Comparison of ENCODE assay signal across 9 cellular contexts in the genomic region with DNA sequence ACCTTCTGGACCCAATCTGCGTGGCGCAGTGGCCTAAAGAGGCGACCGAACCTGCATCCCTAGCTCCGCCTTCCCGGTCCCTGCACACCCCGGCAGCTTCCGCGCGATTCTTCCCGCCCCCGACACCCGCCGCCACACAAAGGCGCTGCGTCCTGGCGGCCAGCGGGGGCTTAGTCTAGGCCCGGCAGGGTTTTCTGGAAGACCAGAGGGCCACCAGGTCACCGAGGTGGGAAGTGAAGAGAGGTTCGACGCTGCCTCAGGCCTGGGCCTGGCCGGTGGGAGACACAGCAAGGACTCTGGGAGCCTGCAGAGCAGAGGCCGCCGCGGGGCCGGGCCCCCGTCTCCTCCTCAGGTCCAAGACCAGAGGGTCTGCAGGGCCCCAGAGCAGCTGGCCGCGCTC.
A peak's percentile ranks its signal among the peaks of the same experiment; 100 is the strongest.
DNase-seq lines count a peak whose midpoint lies in the region; ATAC-seq and TF ChIP-seq lines count a peak whose summit lies in the region.
"Had no signal": no experiment of that assay in that cellular context is flagged by ENCODE, and none has a peak within 500 bp of the region (broad histone marks: within the 10 kb centered on the region; RNA-seq: fewer than 3 reads in every experiment).

No MANE protein-coding gene starts in this region.

- peaks cover 82% of the 10 kb centered on the region for H3K27me3 ChIP-seq in GM23338 (ENCODE audit: insufficient read depth)
- H3K27me3 ChIP-seq in psoas muscle (ENCODE audit: insufficient read depth in 3 of 3, low read length in 2 of 3), result peaks cover 0 to 47% (median 10%) of the 10 kb centered on the region in 3 donors
- peaks cover 22% of the 10 kb centered on the region for H3K27me3 ChIP-seq in adrenal gland
- peaks cover 5% of the 10 kb centered on the region for H3K27me3 ChIP-seq in ascending aorta

- peaks cover 40% of the 10 kb centered on the region; the same call in 2 of the 3 replicates for H3K4me1 Mint-ChIP-seq in GM23338
- H3K4me1 Mint-ChIP-seq in endothelial cell (ENCODE audit: unreplicated experiment), result peaks cover 43% of the 10 kb centered on the region

- H3K36me3 ChIP-seq in GM23338 (ENCODE audit: insufficient read depth), result no peaks in the 10 kb centered on the region
- no peaks in the 10 kb centered on the region for H3K36me3 ChIP-seq in psoas muscle (ENCODE audit: insufficient read depth in 1 of 2, low read depth in 1 of 2)
- no peaks in the 10 kb centered on the region for H3K36me3 ChIP-seq in adrenal gland (replicated peaks in 1 of 2)
- H3K36me3 ChIP-seq in ascending aorta, result no peaks in the 10 kb centered on the region
- H3K36me3 ChIP-seq: pancreas had no signal

- TF ChIP-seq POLR2A in adrenal gland (IDR thresholded peaks at IDR 0.05), result no peak

- no peaks in the 10 kb centered on the region for H3K79me2 ChIP-seq in GM23338 (replicated peaks; ENCODE audit: insufficient read depth)

- peaks cover 47% of the 10 kb centered on the region for H3K27me3 Mint-ChIP-seq in GM23338 (ENCODE audit: insufficient read depth, low read depth, poor library complexity)
- peaks cover 9% of the 10 kb centered on the region for H3K27me3 Mint-ChIP-seq in endothelial cell (ENCODE audit: unreplicated experiment)

- H3K36me3 Mint-ChIP-seq in GM23338 (ENCODE audit: low read depth) (no peaks in the 10 kb centered on the region), endothelial cell (ENCODE audit: low read depth, unreplicated experiment) (no peaks in the 10 kb centered on the region)

- H3K9me3 ChIP-seq in psoas muscle (no peaks in the 10 kb centered on the region), adrenal gland (replicated peaks in 1 of 3) (no peaks in the 10 kb centered on the region), ascending aorta (no peaks in the 10 kb centered on the region)
- H3K9me3 ChIP-seq: pancreas had no signal

- H3K4me3 ChIP-seq in GM23338 (peak overlapping the region; percentile 62), psoas muscle (peak overlapping the region; percentile 29), adrenal gland (peak overlapping the region in 1 of 4 donors; percentile 27), ascending aorta (peak overlapping the region in 1 of 2 donors; percentile 33)

- 12 to 22% (median 19%) methylated on average over 30 of the region's 30 CpGs for WGBS in psoas muscle, 3 donors
- WGBS in adrenal gland, 4 donors, result 26 to 70% (median 31%) methylated on average over 3 to 30 of the region's 30 CpGs

- intact Hi-C loops in psoas muscle (cut with DNase I) (no loop called here), adrenal gland (cut with DNase I) (loop anchor here in 1 of 2 donors (10.0 kb wide), 1 partner anchor 243 kb away; no protein-coding TSS in a partner anchor), ascending aorta (cut with DNase I) (loop anchor here (10.0 kb wide), 1 partner anchor 1163 kb away; a partner anchor contains a TSS)

- H3K9me3 Mint-ChIP-seq in GM23338 (peaks cover 6% of the 10 kb centered on the region; the same call in 2 of the 3 replicates), endothelial cell (ENCODE audit: unreplicated experiment) (no peaks in the 10 kb centered on the region)

- no peaks in the 10 kb centered on the region for H3K9me2 ChIP-seq in GM23338 (ENCODE audit: insufficient read depth)

- no peaks in the 10 kb centered on the region; the same call in 1 of the 2 replicates for H4K20me1 ChIP-seq in GM23338 (replicated peaks; ENCODE audit: insufficient read depth)

- H3K4me3 Mint-ChIP-seq in GM23338 (peak overlapping the region; percentile 67), endothelial cell (ENCODE audit: unreplicated experiment) (peak overlapping the region; percentile 76)

- H2AFZ ChIP-seq in GM23338, result peak overlapping the region; percentile 90; the same call in 1 of the 2 replicates

- H3K4me1 ChIP-seq in GM23338 (ENCODE audit: insufficient read depth) (peaks cover 10% of the 10 kb centered on the region), psoas muscle (no peaks in the 10 kb centered on the region), adrenal gland (replicated peaks in 1 of 2) (peaks cover 0 to 8% of the 10 kb centered on the region in 2 donors), ascending aorta (peaks cover 0 to 3% of the 10 kb centered on the region in 2 donors)

- DNase-seq in GM23338 (ENCODE audit: low spot score), result peak; percentile 75
- DNase-seq in activated CD4-positive, alpha-beta T cell treated with anti-CD3 and anti-CD28 coated beads, Interleukin-2, amount 50 U/mL, for 48 hours, result peak; percentile 62 to 74
- DNase-seq in endothelial cell (ENCODE audit: low spot score), result peak; percentile 43
- peak in 1 of 2 donors; percentile 47 for DNase-seq in psoas muscle
- DNase-seq in SKM-1 treated with dmso at 0.1 percent for 144 hours (lab: John Stamatoyannopoulos, UW; ENCODE audit: unreplicated experiment), result no peak
- no peak for DNase-seq in adrenal gland
- DNase-seq in ascending aorta (ENCODE audit: low spot score in 2 of 2), result no peak

- ATAC-seq in GM23338 (peak; percentile 50), psoas muscle (no peak), HG03025 (IDR thresholded peaks at IDR 0.05; ENCODE audit: low FRiP score, unreplicated experiment) (no peak)
- ATAC-seq: pancreas had no signal

- TF ChIP-seq CTCF in GM23338 (conservative IDR thresholded peaks at IDR 0.05; ENCODE audit: low read depth in 2 of 2) (no peak), endothelial cell (IDR thresholded peaks at IDR 0.05; ENCODE audit: unreplicated experiment) (no peak), psoas muscle (IDR thresholded peaks at IDR 0.05) (no peak), adrenal gland (IDR thresholded peaks at IDR 0.05) (no peak), ascending aorta (IDR thresholded peaks at IDR 0.05) (no peak)

- peak overlapping the region; percentile 80 for H3K4me2 ChIP-seq in GM23338

- H3K27ac Mint-ChIP-seq in GM23338 (no peak overlapping the region), endothelial cell (ENCODE audit: unreplicated experiment) (no peak overlapping the region)

- H3F3A ChIP-seq in GM23338 (replicated peaks; ENCODE audit: low read depth), result peaks cover 13% of the 10 kb centered on the region; the same call in 1 of the 2 replicates

- H3K27ac ChIP-seq in GM23338 (ENCODE audit: low read depth), result no peak overlapping the region
- H3K27ac ChIP-seq in psoas muscle, result no peak overlapping the region
- no peak overlapping the region for H3K27ac ChIP-seq in adrenal gland
- H3K27ac ChIP-seq in ascending aorta, result no peak overlapping the region
- H3K27ac ChIP-seq: pancreas had no signal

TF ChIP-seq in GM23338, 12 proteins besides CTCF, POLR2A, EP300 and RAD21:
- TF ChIP-seq, protein P1, sequence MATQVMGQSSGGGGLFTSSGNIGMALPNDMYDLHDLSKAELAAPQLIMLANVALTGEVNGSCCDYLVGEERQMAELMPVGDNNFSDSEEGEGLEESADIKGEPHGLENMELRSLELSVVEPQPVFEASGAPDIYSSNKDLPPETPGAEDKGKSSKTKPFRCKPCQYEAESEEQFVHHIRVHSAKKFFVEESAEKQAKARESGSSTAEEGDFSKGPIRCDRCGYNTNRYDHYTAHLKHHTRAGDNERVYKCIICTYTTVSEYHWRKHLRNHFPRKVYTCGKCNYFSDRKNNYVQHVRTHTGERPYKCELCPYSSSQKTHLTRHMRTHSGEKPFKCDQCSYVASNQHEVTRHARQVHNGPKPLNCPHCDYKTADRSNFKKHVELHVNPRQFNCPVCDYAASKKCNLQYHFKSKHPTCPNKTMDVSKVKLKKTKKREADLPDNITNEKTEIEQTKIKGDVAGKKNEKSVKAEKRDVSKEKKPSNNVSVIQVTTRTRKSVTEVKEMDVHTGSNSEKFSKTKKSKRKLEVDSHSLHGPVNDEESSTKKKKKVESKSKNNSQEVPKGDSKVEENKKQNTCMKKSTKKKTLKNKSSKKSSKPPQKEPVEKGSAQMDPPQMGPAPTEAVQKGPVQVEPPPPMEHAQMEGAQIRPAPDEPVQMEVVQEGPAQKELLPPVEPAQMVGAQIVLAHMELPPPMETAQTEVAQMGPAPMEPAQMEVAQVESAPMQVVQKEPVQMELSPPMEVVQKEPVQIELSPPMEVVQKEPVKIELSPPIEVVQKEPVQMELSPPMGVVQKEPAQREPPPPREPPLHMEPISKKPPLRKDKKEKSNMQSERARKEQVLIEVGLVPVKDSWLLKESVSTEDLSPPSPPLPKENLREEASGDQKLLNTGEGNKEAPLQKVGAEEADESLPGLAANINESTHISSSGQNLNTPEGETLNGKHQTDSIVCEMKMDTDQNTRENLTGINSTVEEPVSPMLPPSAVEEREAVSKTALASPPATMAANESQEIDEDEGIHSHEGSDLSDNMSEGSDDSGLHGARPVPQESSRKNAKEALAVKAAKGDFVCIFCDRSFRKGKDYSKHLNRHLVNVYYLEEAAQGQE (IDR thresholded peaks at IDR 0.05; ENCODE audit: unreplicated experiment), result no peak
- TF ChIP-seq POLR2AphosphoS5 (IDR thresholded peaks at IDR 0.05; ENCODE audit: low read depth), result peak; percentile 28; the same call in 1 of the 2 replicates

Comparison
In these comparisons a context has a peak if more than half of its experiments do, and no peak if none do; other contexts are left out.
1. DNase-seq: peak in GM23338 (single experiment), activated CD4-positive, alpha-beta T cell treated with anti-CD3 and anti-CD28 coated beads, Interleukin-2, amount 50 U/mL, for 48 hours (2 of 2) and endothelial cell (single experiment); none in SKM-1 treated with dmso at 0.1 percent for 144 hours (single experiment), adrenal gland (0 of 7) and ascending aorta (0 of 2).